Comparison of ENCODE assay signal across 18 cellular contexts in genomic region chr9:126521976-126522590, GRCh38.
DNase-seq lines count a peak whose midpoint lies in the region; ATAC-seq and TF ChIP-seq lines count a peak whose summit lies in the region.
"Had no signal": no experiment of that assay in that cellular context is flagged by ENCODE, and none has a peak within 500 bp of the region (broad histone marks: within the 10 kb centered on the region; RNA-seq: fewer than 3 reads in every experiment).

No MANE protein-coding gene starts in this region.

- peak overlapping the region; percentile 69 for H3K4me3 Mint-ChIP-seq in natural killer cell treated with Interleukin-12 subunit alpha and Interleukin-12 subunit beta and Interleukin-15 and Interleukin-18, amount 100 ng/mL, for 72 hours
- no peak overlapping the region for H3K4me3 Mint-ChIP-seq in natural killer cell

- H3K4me3 ChIP-seq in neuronal stem cell (ENCODE audit: low read length in 2 of 2) (peak overlapping the region; percentile 4 to 16), PC-9 (no peak overlapping the region)
- H3K4me3 ChIP-seq: GM12878, HAP-1 had no signal

- peak overlapping the region in 1 of 2 donors; percentile 93 for H3K27ac Mint-ChIP-seq in natural killer cell treated with Interleukin-12 subunit alpha and Interleukin-12 subunit beta and Interleukin-15 and Interleukin-18, amount 100 ng/mL, for 72 hours
- H3K27ac Mint-ChIP-seq in natural killer cell = no peak overlapping the region

- H2AK5ac ChIP-seq in neuronal stem cell (ENCODE audit: low read depth, low read length) = peak overlapping the region; percentile 94

- 0 out of 2 replicates have a peak, but pooled peaks cover 1% of the 10 kb centered on the region for H3F3A ChIP-seq in PC-9 (ENCODE audit: insufficient read depth, low read depth)

- no peak overlapping the region for H4K91ac ChIP-seq in neuronal stem cell (ENCODE audit: low read depth, low read length, poor library complexity)

- H3K4me2 ChIP-seq in neuronal stem cell (ENCODE audit: insufficient read depth, low read length, poor library complexity, severe bottlenecking) (no peak overlapping the region), PC-9 (no peak overlapping the region)

- H2BK120ac ChIP-seq in neuronal stem cell (ENCODE audit: low read depth, low read length) = peak overlapping the region; percentile 16

- no TSS peak for BruUV-seq in PC-9 (replicated peaks; lab: Mats Ljungman, UMichigan)

- H3K79me2 ChIP-seq in PC-9 (ENCODE audit: low read depth) = no peaks in the 10 kb centered on the region

- H2BK15ac ChIP-seq in neuronal stem cell (ENCODE audit: low read length) = peak overlapping the region; percentile 71

- POLR2A ChIA-PET in PC-9 (lab: Charles Lee; ENCODE audit: unreplicated experiment) = no interaction called here

- H3K14ac ChIP-seq in neuronal stem cell (ENCODE audit: low read length) = no peak overlapping the region

- peak overlapping the region; percentile 73 for H3K18ac ChIP-seq in neuronal stem cell (ENCODE audit: low read length)

- H3K36me3 ChIP-seq in neuronal stem cell (replicated peaks in 1 of 2; ENCODE audit: control insufficient read depth in 2 of 2, insufficient read depth in 2 of 2, low read length in 2 of 2) (no peaks in the 10 kb centered on the region), PC-9 (ENCODE audit: low read depth) (no peaks in the 10 kb centered on the region)
- H3K36me3 ChIP-seq: HAP-1 had no signal

- H3K9me3 ChIP-seq in neuronal stem cell (replicated peaks in 1 of 2; ENCODE audit: control insufficient read depth in 2 of 2, insufficient read depth in 1 of 2, low read depth in 1 of 2, low read length in 2 of 2) (no peaks in the 10 kb centered on the region), PC-9 (ENCODE audit: insufficient read depth, low read depth) (no peaks in the 10 kb centered on the region)
- H3K9me3 ChIP-seq: HAP-1 had no signal

- intact Hi-C loops in natural killer cell (cut with micrococcal nuclease) = no loop called here
- intact Hi-C loops in PC-9 (cut with micrococcal nuclease; ENCODE audit: unreplicated experiment) = no loop called here

- H3K9me2 ChIP-seq in PC-9 (ENCODE audit: insufficient read depth) = no peaks in the 10 kb centered on the region

- H3K4me1 Mint-ChIP-seq in natural killer cell treated with Interleukin-12 subunit alpha and Interleukin-12 subunit beta and Interleukin-15 and Interleukin-18, amount 100 ng/mL, for 72 hours (ENCODE audit: low read depth in 2 of 2) = peaks cover 55% of the 10 kb centered on the region in 2 donors
- peaks cover 42 to 45% of the 10 kb centered on the region in 2 donors for H3K4me1 Mint-ChIP-seq in natural killer cell

- CTCF ChIA-PET in PC-9 (lab: Charles Lee) = no interaction called here

- no peak for DNase-seq in natural killer cell treated with Interleukin-12 subunit alpha and Interleukin-12 subunit beta and Interleukin-15 and Interleukin-18, amount 100 ng/mL, for 72 hours (ENCODE audit: low spot score)
- DNase-seq in natural killer cell (no peak), neuronal stem cell (ENCODE audit: low spot score) (no peak), PC-9 (no peak), iPS-NIHi11 (ENCODE audit: low spot score) (no peak)
- DNase-seq: CD4-positive, alpha-beta memory T cell; DMS79; IMR-90; MV-4-11; NCI-H1436; NCI-H2029 treated with DMSO at 0.1 percent for 48 hours; NCI-H526; NK-92 treated with Interleukin-12 subunit alpha and Interleukin-12 subunit beta, amount 100 ng/mL, for 24 hours; OCI-M1 had no signal

- no peaks in the 10 kb centered on the region for H3K27me3 Mint-ChIP-seq in natural killer cell treated with Interleukin-12 subunit alpha and Interleukin-12 subunit beta and Interleukin-15 and Interleukin-18, amount 100 ng/mL, for 72 hours
- peaks cover 33 to 37% of the 10 kb centered on the region in 2 donors for H3K27me3 Mint-ChIP-seq in natural killer cell (ENCODE audit: low read depth in 2 of 2)

- H3K4ac ChIP-seq in neuronal stem cell (ENCODE audit: low read length) = no peak overlapping the region

- H3K79me1 ChIP-seq in neuronal stem cell (ENCODE audit: low read depth, low read length) = no peaks in the 10 kb centered on the region

- H3K27ac ChIP-seq in neuronal stem cell (replicated peaks; ENCODE audit: low read length) (no peak overlapping the region), PC-9 (no peak overlapping the region)

- no peak overlapping the region for H3K9ac ChIP-seq in neuronal stem cell (ENCODE audit: low read depth, low read length, poor library complexity)

- no peak overlapping the region for H2BK12ac ChIP-seq in neuronal stem cell (ENCODE audit: low read length)

- H3K27me3 ChIP-seq in neuronal stem cell (ENCODE audit: control insufficient read depth in 3 of 3, insufficient read depth in 3 of 3, low read depth in 1 of 3, low read length in 3 of 3) (peaks cover 0 to 34% (median 0%) of the 10 kb centered on the region in 3 experiments), PC-9 (ENCODE audit: insufficient read depth, low read depth) (peaks cover 86% of the 10 kb centered on the region)

- H3K4me1 ChIP-seq in neuronal stem cell (ENCODE audit: control insufficient read depth in 2 of 2, insufficient read depth in 1 of 2, low read depth in 1 of 2, low read length in 2 of 2) (peaks cover 8 to 45% of the 10 kb centered on the region in 2 donors), PC-9 (replicated peaks; ENCODE audit: insufficient read depth) (no peaks in the 10 kb centered on the region)

- no peak for TF ChIP-seq CTCF in natural killer cell (IDR thresholded peaks at IDR 0.05)
- TF ChIP-seq CTCF in PC-9 (conservative IDR thresholded peaks at IDR 0.05) = no peak

- no peaks in the 10 kb centered on the region for H3K9me3 Mint-ChIP-seq in natural killer cell treated with Interleukin-12 subunit alpha and Interleukin-12 subunit beta and Interleukin-15 and Interleukin-18, amount 100 ng/mL, for 72 hours
- no peaks in the 10 kb centered on the region for H3K9me3 Mint-ChIP-seq in natural killer cell

- no peak overlapping the region for H4K8ac ChIP-seq in neuronal stem cell (ENCODE audit: low read depth, low read length)

- no CpG with 5 or more reads among the region's 10 CpGs for WGBS in neuronal stem cell (ENCODE audit: extremely low coverage in 2 of 2, insufficient read length in 2 of 2, insufficient replicate concordance in 1 of 2), 2 donors

- no peak for ATAC-seq in natural killer cell treated with Interleukin-12 subunit alpha and Interleukin-12 subunit beta and Interleukin-15 and Interleukin-18, amount 100 ng/mL, for 72 hours
- no peak for ATAC-seq in natural killer cell
- ATAC-seq in esophagus mucosa = peak; percentile 26
- no peak for ATAC-seq in HG03280 (IDR thresholded peaks at IDR 0.05; ENCODE audit: unreplicated experiment)
- ATAC-seq: GM12878 had no signal

- H2BK5ac ChIP-seq in neuronal stem cell (ENCODE audit: low read length) = peak overlapping the region; percentile 9

- no peaks in the 10 kb centered on the region for H4K20me1 ChIP-seq in PC-9 (ENCODE audit: insufficient read depth)

- no peaks in the 10 kb centered on the region for H3K36me3 Mint-ChIP-seq in natural killer cell treated with Interleukin-12 subunit alpha and Interleukin-12 subunit beta and Interleukin-15 and Interleukin-18, amount 100 ng/mL, for 72 hours
- no peaks in the 10 kb centered on the region for H3K36me3 Mint-ChIP-seq in natural killer cell
- H3K36me3 Mint-ChIP-seq: CD4-positive, alpha-beta memory T cell had no signal

- H3K23ac ChIP-seq in neuronal stem cell (ENCODE audit: low read depth, low read length, poor library complexity) = peak overlapping the region; percentile 38

- H2AFZ ChIP-seq in neuronal stem cell (ENCODE audit: low read length) (peak overlapping the region; percentile 90), PC-9 (no peak overlapping the region)
